ENCODE assay signal across 12 cellular contexts in the genomic region with DNA sequence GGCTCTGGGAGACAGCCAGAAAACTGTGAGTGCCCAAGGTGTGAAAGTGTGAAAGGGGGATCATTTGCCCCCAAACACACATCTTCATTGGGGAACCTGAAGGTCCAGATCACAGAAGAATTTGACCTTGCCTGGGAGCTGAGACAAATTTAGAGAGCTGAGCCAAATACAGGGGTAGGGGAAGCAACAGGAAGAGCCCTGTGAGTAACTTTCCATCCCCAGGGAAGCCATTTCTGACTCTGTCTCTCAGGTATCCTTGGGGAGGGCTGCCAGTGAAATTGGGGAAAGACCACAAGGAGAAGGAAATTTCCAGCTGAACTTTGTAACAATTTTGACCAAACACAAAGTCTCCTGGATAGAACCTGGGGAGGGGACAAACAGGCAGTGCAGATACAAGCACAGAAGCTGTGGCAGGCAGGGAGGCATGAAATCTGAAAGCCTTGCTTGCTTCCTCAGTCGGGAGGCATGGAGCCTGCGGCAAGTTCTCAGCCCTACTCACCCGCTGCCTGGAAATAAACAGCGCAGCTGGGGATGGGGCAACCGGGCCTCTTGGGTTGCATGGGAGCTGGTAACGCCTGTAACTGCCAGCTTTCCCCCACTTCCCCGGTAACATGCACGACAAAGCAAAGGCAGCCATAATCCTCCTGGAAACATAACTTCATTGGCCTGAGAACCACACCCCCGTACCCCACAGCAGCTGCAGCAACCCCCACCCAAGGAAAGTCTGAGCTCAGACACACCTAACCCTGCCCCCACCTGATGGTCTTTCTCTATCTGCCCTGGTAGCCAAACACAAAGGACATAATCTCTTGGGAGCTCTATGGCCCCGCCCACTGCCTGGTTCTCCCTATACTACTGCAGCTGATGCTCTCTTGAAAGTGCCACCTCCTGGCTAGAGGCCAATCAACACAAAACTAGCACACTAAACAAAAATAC. TPM values are rescaled to one million over a fixed set of nuclear protein-coding genes. Genes with fewer than 3 reads are reported as not detected.
DNase-seq lines count a peak whose midpoint lies in the region; ATAC-seq and TF ChIP-seq lines count a peak whose summit lies in the region.
"Had no signal": no experiment of that assay in that cellular context is flagged by ENCODE, and none has a peak within 500 bp of the region (broad histone marks: within the 10 kb centered on the region; RNA-seq: fewer than 3 reads in every experiment).

No MANE protein-coding gene starts in this region.

- H3K4ac ChIP-seq in mesenchymal stem cell (ENCODE audit: low read depth in 1 of 2, low read length in 2 of 2), result peak overlapping the region; percentile 6 to 41

- H3K4me1 ChIP-seq in DND-41 (ENCODE audit: insufficient read depth, low read length) (peaks cover 24% of the 10 kb centered on the region), HUES6 (ENCODE audit: control insufficient read depth, insufficient read depth, low read length) (peaks cover 25% of the 10 kb centered on the region), SJCRH30 (peaks cover 4% of the 10 kb centered on the region; the same call in 1 of the 2 replicates), mesenchymal stem cell (ENCODE audit: control insufficient read depth, insufficient read depth, low read depth, low read length) (peaks cover 8% of the 10 kb centered on the region)

- peak overlapping the region; percentile 69 for H4K8ac ChIP-seq in mesenchymal stem cell (ENCODE audit: low read length)

- DNase-seq in DND-41, result peak; percentile 13
- DNase-seq in SJCRH30, result peak; percentile 34 to 58
- no peak for DNase-seq in mesenchymal stem cell
- DNase-seq in activated CD8-positive, alpha-beta memory T cell treated with anti-CD3 and anti-CD28 coated beads for 24 hours, result no peak
- DNase-seq in GDM1 (lab: John Stamatoyannopoulos, UW), result no peak
- DNase-seq: activated CD4-positive, alpha-beta T cell treated with anti-CD3 and anti-CD28 coated beads for 36 hours; hippocampal formation; NCI-H446 had no signal

- H3K14ac ChIP-seq in mesenchymal stem cell (ENCODE audit: low read length in 2 of 2), result no peak overlapping the region

- H3K18ac ChIP-seq in mesenchymal stem cell (ENCODE audit: low read depth in 1 of 2, low read length in 2 of 2), result peak overlapping the region; percentile 64 to 75

- H3K27ac ChIP-seq in DND-41 (ENCODE audit: low read length) (peak overlapping the region; percentile 55), HUES6 (ENCODE audit: low read depth, low read length) (peak overlapping the region; percentile 27; the same call in 1 of the 2 replicates), SJCRH30 (peak overlapping the region; percentile 18; the same call in 1 of the 2 replicates), mesenchymal stem cell (ENCODE audit: low read length, poor library complexity, severe bottlenecking) (no peak overlapping the region)

- H3K79me2 ChIP-seq in DND-41 (ENCODE audit: insufficient read depth, low read length), result peaks cover 35% of the 10 kb centered on the region

- no peak overlapping the region for H2BK120ac ChIP-seq in mesenchymal stem cell (ENCODE audit: low read depth, low read length)

- H3K4me2 ChIP-seq in DND-41 (ENCODE audit: insufficient read depth, low read length) (peak overlapping the region; percentile 37; the same call in 1 of the 2 replicates), mesenchymal stem cell (ENCODE audit: low read length, poor library complexity, severe bottlenecking) (no peak overlapping the region)

- H2BK5ac ChIP-seq in mesenchymal stem cell (ENCODE audit: low read depth, low read length, poor library complexity, severe bottlenecking), result no peak overlapping the region

- TF ChIP-seq CTCF in DND-41 (IDR thresholded peaks at IDR 0.05; ENCODE audit: borderline replicate concordance, extremely low read depth, low read length, poor library complexity, severe bottlenecking), result no peak

- no peak overlapping the region for H3K9ac ChIP-seq in DND-41 (ENCODE audit: low read depth, low read length)
- H3K9ac ChIP-seq in HUES6 (ENCODE audit: low read length), result peak overlapping the region; percentile 48
- H3K9ac ChIP-seq in mesenchymal stem cell (ENCODE audit: low read length), result peak overlapping the region; percentile 74

- H3K36me3 ChIP-seq in DND-41 (ENCODE audit: insufficient read depth, low read length) (no peaks in the 10 kb centered on the region), HUES6 (ENCODE audit: control insufficient read depth, insufficient read depth, low read length) (no peaks in the 10 kb centered on the region), SJCRH30 (no peaks in the 10 kb centered on the region; the same call in 1 of the 2 replicates), mesenchymal stem cell (ENCODE audit: control insufficient read depth in 1 of 2, insufficient read depth in 2 of 2, low read depth in 1 of 2, low read length in 2 of 2) (peaks cover 0 to 3% of the 10 kb centered on the region in 2 experiments)

- H3K4me3 ChIP-seq in DND-41 (ENCODE audit: low read depth in 1 of 2, low read length in 2 of 2) (no peak overlapping the region), HUES6 (ENCODE audit: low read depth, low read length) (peak overlapping the region; percentile 41; the same call in 1 of the 2 replicates), SJCRH30 (no peak overlapping the region), mesenchymal stem cell (ENCODE audit: insufficient read depth in 1 of 2, low read depth in 1 of 2, low read length in 2 of 2) (no peak overlapping the region)
- H3K4me3 ChIP-seq: K562 had no signal

- WGBS in mesenchymal stem cell, result 88% methylated on average over 10 of the region's 10 CpGs

- H3K27me3 ChIP-seq in DND-41 (ENCODE audit: insufficient read depth, low read length, poor library complexity) (no peaks in the 10 kb centered on the region), HUES6 (ENCODE audit: control insufficient read depth, insufficient read depth, low read length) (no peaks in the 10 kb centered on the region), SJCRH30 (no peaks in the 10 kb centered on the region), mesenchymal stem cell (ENCODE audit: control insufficient read depth in 1 of 2, insufficient read depth in 1 of 2, low read length in 2 of 2) (no peaks in the 10 kb centered on the region)

- H3K79me1 ChIP-seq in mesenchymal stem cell (replicated peaks; ENCODE audit: low read length, poor library complexity, severe bottlenecking), result peaks cover 21% of the 10 kb centered on the region

- ATAC-seq in DND-41 (ENCODE audit: insufficient read depth, low read depth) (peak; percentile 74), HG03378 (IDR thresholded peaks at IDR 0.05; ENCODE audit: unreplicated experiment) (no peak)
- ATAC-seq: activated CD4-positive, alpha-beta T cell treated with anti-CD3 and anti-CD28 coated beads for 36 hours; K562 had no signal

- H3K23ac ChIP-seq in mesenchymal stem cell (ENCODE audit: low read length in 2 of 2), result no peak overlapping the region

- H2BK15ac ChIP-seq in mesenchymal stem cell (ENCODE audit: low read depth, poor library complexity, severe bottlenecking), result peak overlapping the region; percentile 77

- peak overlapping the region; percentile 49 for H2AK5ac ChIP-seq in mesenchymal stem cell (ENCODE audit: low read length, severe bottlenecking)

- no peaks in the 10 kb centered on the region for H4K20me1 ChIP-seq in DND-41 (ENCODE audit: insufficient read depth, low read length)

- H2BK12ac ChIP-seq in mesenchymal stem cell (ENCODE audit: low read length in 2 of 2), result peak overlapping the region; percentile 54 to 90

- peak overlapping the region; percentile 78 for H4K91ac ChIP-seq in mesenchymal stem cell (ENCODE audit: low read length)

- H3K9me3 ChIP-seq in DND-41 (ENCODE audit: insufficient read depth, low read length, severe bottlenecking) (no peaks in the 10 kb centered on the region), HUES6 (ENCODE audit: control insufficient read depth, insufficient read depth, low read depth, low read length) (no peaks in the 10 kb centered on the region), SJCRH30 (replicated peaks) (no peaks in the 10 kb centered on the region; the same call in 1 of the 2 replicates), mesenchymal stem cell (ENCODE audit: control insufficient read depth, low read length) (peaks cover 4% of the 10 kb centered on the region)

- H2AFZ ChIP-seq in DND-41 (ENCODE audit: low read depth, low read length), result no peak overlapping the region
- H2AFZ ChIP-seq in mesenchymal stem cell (ENCODE audit: low read depth, low read length), result no peak overlapping the region

RNA-seq across cellular contexts. Expression of a gene that starts 31.4 kb away (rescaled TPM):
- 39.8 and 46.9 TPM in 2 replicates for total RNA-seq in SJCRH30 (2014; rRNA removed; shearing (Covaris generic))
- polyA plus RNA-seq in mesenchymal stem cell (2013, experiment 1 of 2), result 48.8 TPM
- polyA plus RNA-seq in mesenchymal stem cell (2013, experiment 2 of 2), result 47.8 TPM

RNA-seq across cellular contexts. Expression of a gene that starts 36.9 kb away (rescaled TPM):
- total RNA-seq in SJCRH30 (2014; rRNA removed; shearing (Covaris generic)), result not detected in 2 replicates
- 0.19 TPM for polyA plus RNA-seq in mesenchymal stem cell (2013, experiment 1 of 2)
- polyA plus RNA-seq in mesenchymal stem cell (2013, experiment 2 of 2), result 0.19 TPM
- total RNA-seq: activated CD4-positive, alpha-beta T cell treated with anti-CD3 and anti-CD28 coated beads for 36 hours; activated T-helper 2 cell treated with anti-CD3 and anti-CD28 coated beads, Interferon-gamma antibody, Interleukin-2, Interleukin-4, amounts not matched to agents 10 μg/mL and 5 μg/mL and 100 μg/mL, durations not matched to agents 14 hours and 24 hours and 36 hours; K562 had no signal

Comparison
In these comparisons a context has a peak if more than half of its experiments do, and no peak if none do; other contexts are left out.
1. DNase-seq: peak in DND-41 (single experiment) and SJCRH30 (2 of 2); none in mesenchymal stem cell (single experiment), activated CD8-positive, alpha-beta memory T cell treated with anti-CD3 and anti-CD28 coated beads for 24 hours (single experiment) and GDM1 (single experiment).